ENCODE assay signal across 3 cellular contexts in the genomic region with DNA sequence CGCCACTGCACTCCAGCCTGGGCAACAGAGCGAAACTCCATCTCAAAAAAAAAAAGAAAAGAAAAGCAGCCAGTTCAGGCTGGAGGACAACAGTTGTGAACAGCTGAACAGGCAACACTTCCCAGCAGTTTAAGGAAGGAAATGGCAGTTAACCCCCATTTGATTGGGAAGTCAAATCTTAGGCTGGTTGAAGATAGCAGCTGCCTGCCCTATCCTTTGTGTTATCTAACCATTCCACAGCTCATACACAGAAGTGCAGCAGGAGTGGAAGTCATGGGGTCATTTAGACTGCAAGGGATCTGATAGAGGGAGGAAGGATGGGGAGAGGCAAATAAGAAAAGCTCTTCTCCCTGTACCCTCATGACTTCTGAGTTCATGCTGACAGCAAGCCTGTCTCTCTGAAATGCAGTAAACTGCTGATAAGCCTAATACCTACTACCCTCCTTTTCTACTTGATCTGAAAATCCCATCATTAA.
A peak's percentile ranks its signal among the peaks of the same experiment; 100 is the strongest.
TF ChIP-seq lines count a peak whose summit lies in the region.

No MANE protein-coding gene starts in this region.

TF ChIP-seq in liver, 16 proteins besides CTCF, POLR2A, EP300 and RAD21:
- TF ChIP-seq FOXA2 (IDR thresholded peaks at IDR 0.05) (no peak), SP1 (IDR thresholded peaks at IDR 0.05) (no peak), FOXA1 (IDR thresholded peaks at IDR 0.05) (no peak), NR2F2 (IDR thresholded peaks at IDR 0.05) (peak; percentile 27), EGR1 (IDR thresholded peaks at IDR 0.05; ENCODE audit: low read depth in 2 of 2) (no peak)
TF ChIP-seq in liver: peak in this region for 1.

TF ChIP-seq in HepG2, 621 proteins besides CTCF, POLR2A, EP300 and RAD21:
- no peak for TF ChIP-seq ZNF614 (CRISPR knock-in tag; IDR thresholded peaks at IDR 0.05; ENCODE audit: borderline replicate concordance)
- TF ChIP-seq, protein P1, sequence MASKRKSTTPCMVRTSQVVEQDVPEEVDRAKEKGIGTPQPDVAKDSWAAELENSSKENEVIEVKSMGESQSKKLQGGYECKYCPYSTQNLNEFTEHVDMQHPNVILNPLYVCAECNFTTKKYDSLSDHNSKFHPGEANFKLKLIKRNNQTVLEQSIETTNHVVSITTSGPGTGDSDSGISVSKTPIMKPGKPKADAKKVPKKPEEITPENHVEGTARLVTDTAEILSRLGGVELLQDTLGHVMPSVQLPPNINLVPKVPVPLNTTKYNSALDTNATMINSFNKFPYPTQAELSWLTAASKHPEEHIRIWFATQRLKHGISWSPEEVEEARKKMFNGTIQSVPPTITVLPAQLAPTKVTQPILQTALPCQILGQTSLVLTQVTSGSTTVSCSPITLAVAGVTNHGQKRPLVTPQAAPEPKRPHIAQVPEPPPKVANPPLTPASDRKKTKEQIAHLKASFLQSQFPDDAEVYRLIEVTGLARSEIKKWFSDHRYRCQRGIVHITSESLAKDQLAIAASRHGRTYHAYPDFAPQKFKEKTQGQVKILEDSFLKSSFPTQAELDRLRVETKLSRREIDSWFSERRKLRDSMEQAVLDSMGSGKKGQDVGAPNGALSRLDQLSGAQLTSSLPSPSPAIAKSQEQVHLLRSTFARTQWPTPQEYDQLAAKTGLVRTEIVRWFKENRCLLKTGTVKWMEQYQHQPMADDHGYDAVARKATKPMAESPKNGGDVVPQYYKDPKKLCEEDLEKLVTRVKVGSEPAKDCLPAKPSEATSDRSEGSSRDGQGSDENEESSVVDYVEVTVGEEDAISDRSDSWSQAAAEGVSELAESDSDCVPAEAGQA (IDR thresholded peaks at IDR 0.05; ENCODE audit: low read depth): no peak
- TF ChIP-seq, protein P1 (CRISPR knock-in tag; IDR thresholded peaks at IDR 0.05; ENCODE audit: borderline replicate concordance): no peak
- no peak for TF ChIP-seq HOXA3 (CRISPR knock-in tag; IDR thresholded peaks at IDR 0.05)
- no peak for TF ChIP-seq YY1 (IDR thresholded peaks at IDR 0.05; ENCODE audit: insufficient read depth, insufficient replicate concordance, low read depth, low read length)
- no peak for TF ChIP-seq HNRNPK (IDR thresholded peaks at IDR 0.05; ENCODE audit: low read depth, low read length, poor library complexity, severe bottlenecking)
- no peak for TF ChIP-seq NR3C1 (CRISPR knock-in tag; IDR thresholded peaks at IDR 0.05)
- no peak for TF ChIP-seq PRPF4 (IDR thresholded peaks at IDR 0.05; ENCODE audit: low read depth, low read length, poor library complexity, severe bottlenecking)
- no peak for TF ChIP-seq ZNF724P (CRISPR knock-in tag; IDR thresholded peaks at IDR 0.05; ENCODE audit: borderline replicate concordance)

TF ChIP-seq in K562, 482 proteins besides CTCF, POLR2A, EP300 and RAD21 (continues in another document):
- TF ChIP-seq SMARCC2 (IDR thresholded peaks at IDR 0.05; ENCODE audit: low read depth) (peak; percentile 63; the same call in 1 of the 2 replicates), TARDBP (IDR thresholded peaks at IDR 0.05) (no peak), PHF21A (IDR thresholded peaks at IDR 0.05; ENCODE audit: borderline replicate concordance, low read depth) (peak; percentile 68; the same call in 1 of the 2 replicates), TAF9B (IDR thresholded peaks at IDR 0.05; ENCODE audit: partially characterized antibody) (no peak), ZNF431 (CRISPR knock-in tag; IDR thresholded peaks at IDR 0.05) (no peak), ZEB2 (IDR thresholded peaks at IDR 0.05) (peak; percentile 75; the same call in 1 of the 2 replicates), CC2D1A (IDR thresholded peaks at IDR 0.05) (peak; percentile 87; the same call in 1 of the 2 replicates), TAL1 (IDR thresholded peaks at IDR 0.05) (peak; percentile 88), PML (IDR thresholded peaks at IDR 0.05; ENCODE audit: low read length) (peak; percentile 79), SMAD1 (IDR thresholded peaks at IDR 0.05; ENCODE audit: low read depth, low read length, partially characterized antibody) (no peak), DPF2 (IDR thresholded peaks at IDR 0.05) (peak; percentile 94), MBD2 (IDR thresholded peaks at IDR 0.05; ENCODE audit: borderline replicate concordance, low read depth) (0 out of 2 replicates have a peak, but pooled peaks have one; percentile 42), ZNF766 (CRISPR knock-in tag; conservative IDR thresholded peaks at IDR 0.05) (peak; percentile 76), RUNX1 (IDR thresholded peaks at IDR 0.05; ENCODE audit: low read depth) (peak; percentile 38; the same call in 1 of the 2 replicates), SPI1 (IDR thresholded peaks at IDR 0.05; ENCODE audit: borderline replicate concordance, low read depth, low read length) (peak; percentile 61; the same call in 1 of the 2 replicates), ZFX (CRISPR knock-in tag; IDR thresholded peaks at IDR 0.05) (no peak), HNRNPL (IDR thresholded peaks at IDR 0.05; ENCODE audit: low read depth, low read length) (no peak)
- TF ChIP-seq, protein P2, sequence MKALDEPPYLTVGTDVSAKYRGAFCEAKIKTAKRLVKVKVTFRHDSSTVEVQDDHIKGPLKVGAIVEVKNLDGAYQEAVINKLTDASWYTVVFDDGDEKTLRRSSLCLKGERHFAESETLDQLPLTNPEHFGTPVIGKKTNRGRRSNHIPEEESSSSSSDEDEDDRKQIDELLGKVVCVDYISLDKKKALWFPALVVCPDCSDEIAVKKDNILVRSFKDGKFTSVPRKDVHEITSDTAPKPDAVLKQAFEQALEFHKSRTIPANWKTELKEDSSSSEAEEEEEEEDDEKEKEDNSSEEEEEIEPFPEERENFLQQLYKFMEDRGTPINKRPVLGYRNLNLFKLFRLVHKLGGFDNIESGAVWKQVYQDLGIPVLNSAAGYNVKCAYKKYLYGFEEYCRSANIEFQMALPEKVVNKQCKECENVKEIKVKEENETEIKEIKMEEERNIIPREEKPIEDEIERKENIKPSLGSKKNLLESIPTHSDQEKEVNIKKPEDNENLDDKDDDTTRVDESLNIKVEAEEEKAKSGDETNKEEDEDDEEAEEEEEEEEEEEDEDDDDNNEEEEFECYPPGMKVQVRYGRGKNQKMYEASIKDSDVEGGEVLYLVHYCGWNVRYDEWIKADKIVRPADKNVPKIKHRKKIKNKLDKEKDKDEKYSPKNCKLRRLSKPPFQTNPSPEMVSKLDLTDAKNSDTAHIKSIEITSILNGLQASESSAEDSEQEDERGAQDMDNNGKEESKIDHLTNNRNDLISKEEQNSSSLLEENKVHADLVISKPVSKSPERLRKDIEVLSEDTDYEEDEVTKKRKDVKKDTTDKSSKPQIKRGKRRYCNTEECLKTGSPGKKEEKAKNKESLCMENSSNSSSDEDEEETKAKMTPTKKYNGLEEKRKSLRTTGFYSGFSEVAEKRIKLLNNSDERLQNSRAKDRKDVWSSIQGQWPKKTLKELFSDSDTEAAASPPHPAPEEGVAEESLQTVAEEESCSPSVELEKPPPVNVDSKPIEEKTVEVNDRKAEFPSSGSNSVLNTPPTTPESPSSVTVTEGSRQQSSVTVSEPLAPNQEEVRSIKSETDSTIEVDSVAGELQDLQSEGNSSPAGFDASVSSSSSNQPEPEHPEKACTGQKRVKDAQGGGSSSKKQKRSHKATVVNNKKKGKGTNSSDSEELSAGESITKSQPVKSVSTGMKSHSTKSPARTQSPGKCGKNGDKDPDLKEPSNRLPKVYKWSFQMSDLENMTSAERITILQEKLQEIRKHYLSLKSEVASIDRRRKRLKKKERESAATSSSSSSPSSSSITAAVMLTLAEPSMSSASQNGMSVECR (CRISPR knock-in tag; IDR thresholded peaks at IDR 0.05): no peak
- TF ChIP-seq, protein P3, sequence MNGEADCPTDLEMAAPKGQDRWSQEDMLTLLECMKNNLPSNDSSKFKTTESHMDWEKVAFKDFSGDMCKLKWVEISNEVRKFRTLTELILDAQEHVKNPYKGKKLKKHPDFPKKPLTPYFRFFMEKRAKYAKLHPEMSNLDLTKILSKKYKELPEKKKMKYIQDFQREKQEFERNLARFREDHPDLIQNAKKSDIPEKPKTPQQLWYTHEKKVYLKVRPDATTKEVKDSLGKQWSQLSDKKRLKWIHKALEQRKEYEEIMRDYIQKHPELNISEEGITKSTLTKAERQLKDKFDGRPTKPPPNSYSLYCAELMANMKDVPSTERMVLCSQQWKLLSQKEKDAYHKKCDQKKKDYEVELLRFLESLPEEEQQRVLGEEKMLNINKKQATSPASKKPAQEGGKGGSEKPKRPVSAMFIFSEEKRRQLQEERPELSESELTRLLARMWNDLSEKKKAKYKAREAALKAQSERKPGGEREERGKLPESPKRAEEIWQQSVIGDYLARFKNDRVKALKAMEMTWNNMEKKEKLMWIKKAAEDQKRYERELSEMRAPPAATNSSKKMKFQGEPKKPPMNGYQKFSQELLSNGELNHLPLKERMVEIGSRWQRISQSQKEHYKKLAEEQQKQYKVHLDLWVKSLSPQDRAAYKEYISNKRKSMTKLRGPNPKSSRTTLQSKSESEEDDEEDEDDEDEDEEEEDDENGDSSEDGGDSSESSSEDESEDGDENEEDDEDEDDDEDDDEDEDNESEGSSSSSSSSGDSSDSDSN (IDR thresholded peaks at IDR 0.05; ENCODE audit: borderline replicate concordance in 1 of 2, low read depth in 2 of 2, low read length in 2 of 2): 0 out of 4 replicates have a peak, but pooled peaks of 1 of the 2 experiments have one; percentile 63
- TF ChIP-seq, protein P4, sequence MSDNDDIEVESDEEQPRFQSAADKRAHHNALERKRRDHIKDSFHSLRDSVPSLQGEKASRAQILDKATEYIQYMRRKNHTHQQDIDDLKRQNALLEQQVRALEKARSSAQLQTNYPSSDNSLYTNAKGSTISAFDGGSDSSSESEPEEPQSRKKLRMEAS (CRISPR knock-in tag; IDR thresholded peaks at IDR 0.05): peak; percentile 24; the same call in 1 of the 2 replicates
- TF ChIP-seq, protein P5, sequence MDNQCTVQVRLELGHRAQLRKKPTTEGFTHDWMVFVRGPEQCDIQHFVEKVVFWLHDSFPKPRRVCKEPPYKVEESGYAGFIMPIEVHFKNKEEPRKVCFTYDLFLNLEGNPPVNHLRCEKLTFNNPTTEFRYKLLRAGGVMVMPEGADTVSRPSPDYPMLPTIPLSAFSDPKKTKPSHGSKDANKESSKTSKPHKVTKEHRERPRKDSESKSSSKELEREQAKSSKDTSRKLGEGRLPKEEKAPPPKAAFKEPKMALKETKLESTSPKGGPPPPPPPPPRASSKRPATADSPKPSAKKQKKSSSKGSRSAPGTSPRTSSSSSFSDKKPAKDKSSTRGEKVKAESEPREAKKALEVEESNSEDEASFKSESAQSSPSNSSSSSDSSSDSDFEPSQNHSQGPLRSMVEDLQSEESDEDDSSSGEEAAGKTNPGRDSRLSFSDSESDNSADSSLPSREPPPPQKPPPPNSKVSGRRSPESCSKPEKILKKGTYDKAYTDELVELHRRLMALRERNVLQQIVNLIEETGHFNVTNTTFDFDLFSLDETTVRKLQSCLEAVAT (IDR thresholded peaks at IDR 0.05): peak in 1 of 2 experiments; percentile 48; a peak in 1 of 4 replicates
- TF ChIP-seq, protein P6, sequence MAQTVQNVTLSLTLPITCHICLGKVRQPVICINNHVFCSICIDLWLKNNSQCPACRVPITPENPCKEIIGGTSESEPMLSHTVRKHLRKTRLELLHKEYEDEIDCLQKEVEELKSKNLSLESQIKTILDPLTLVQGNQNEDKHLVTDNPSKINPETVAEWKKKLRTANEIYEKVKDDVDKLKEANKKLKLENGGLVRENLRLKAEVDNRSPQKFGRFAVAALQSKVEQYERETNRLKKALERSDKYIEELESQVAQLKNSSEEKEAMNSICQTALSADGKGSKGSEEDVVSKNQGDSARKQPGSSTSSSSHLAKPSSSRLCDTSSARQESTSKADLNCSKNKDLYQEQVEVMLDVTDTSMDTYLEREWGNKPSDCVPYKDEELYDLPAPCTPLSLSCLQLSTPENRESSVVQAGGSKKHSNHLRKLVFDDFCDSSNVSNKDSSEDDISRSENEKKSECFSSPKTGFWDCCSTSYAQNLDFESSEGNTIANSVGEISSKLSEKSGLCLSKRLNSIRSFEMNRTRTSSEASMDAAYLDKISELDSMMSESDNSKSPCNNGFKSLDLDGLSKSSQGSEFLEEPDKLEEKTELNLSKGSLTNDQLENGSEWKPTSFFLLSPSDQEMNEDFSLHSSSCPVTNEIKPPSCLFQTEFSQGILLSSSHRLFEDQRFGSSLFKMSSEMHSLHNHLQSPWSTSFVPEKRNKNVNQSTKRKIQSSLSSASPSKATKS (CRISPR knock-in tag; IDR thresholded peaks at IDR 0.05): no peak
- TF ChIP-seq, protein P7, sequence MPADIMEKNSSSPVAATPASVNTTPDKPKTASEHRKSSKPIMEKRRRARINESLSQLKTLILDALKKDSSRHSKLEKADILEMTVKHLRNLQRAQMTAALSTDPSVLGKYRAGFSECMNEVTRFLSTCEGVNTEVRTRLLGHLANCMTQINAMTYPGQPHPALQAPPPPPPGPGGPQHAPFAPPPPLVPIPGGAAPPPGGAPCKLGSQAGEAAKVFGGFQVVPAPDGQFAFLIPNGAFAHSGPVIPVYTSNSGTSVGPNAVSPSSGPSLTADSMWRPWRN (IDR thresholded peaks at IDR 0.05; ENCODE audit: low read depth): 0 out of 2 replicates have a peak, but pooled peaks have one; percentile 68
- TF ChIP-seq, protein P8, sequence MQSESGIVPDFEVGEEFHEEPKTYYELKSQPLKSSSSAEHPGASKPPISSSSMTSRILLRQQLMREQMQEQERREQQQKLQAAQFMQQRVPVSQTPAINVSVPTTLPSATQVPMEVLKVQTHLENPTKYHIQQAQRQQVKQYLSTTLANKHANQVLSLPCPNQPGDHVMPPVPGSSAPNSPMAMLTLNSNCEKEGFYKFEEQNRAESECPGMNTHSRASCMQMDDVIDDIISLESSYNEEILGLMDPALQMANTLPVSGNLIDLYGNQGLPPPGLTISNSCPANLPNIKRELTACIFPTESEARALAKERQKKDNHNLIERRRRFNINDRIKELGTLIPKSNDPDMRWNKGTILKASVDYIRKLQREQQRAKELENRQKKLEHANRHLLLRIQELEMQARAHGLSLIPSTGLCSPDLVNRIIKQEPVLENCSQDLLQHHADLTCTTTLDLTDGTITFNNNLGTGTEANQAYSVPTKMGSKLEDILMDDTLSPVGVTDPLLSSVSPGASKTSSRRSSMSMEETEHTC (IDR thresholded peaks at IDR 0.05): peak; percentile 90
